In the genomic region with DNA sequence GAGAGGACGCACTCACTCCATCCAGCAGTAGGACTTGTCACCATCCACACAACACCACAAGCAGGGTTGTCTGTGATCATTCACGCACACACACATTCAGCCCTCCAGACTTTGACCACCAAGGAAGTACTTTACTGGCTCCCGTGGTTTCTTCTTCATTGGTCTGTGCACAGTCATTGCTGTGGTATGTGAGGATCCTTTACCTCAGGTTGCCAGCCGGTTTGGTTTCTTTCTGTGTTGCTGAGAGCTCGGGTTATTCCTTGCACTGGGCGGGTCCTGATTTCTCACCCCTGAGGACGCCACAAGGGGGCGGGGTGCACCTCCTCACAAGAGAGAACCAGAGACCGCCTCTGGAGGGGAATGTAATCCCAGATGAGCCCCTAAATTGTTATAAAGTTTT, we compare ENCODE assay signal across 10 cellular contexts. TPM values are rescaled to one million over a fixed set of nuclear protein-coding genes. Genes with fewer than 3 reads are reported as not detected.
DNase-seq lines count a peak whose midpoint lies in the region; ATAC-seq, FAIRE-seq and TF ChIP-seq lines count a peak whose summit lies in the region.
"Had no signal": no experiment of that assay in that cellular context is flagged by ENCODE, and none has a peak within 500 bp of the region (broad histone marks: within the 10 kb centered on the region; RNA-seq: fewer than 3 reads in every experiment).

No MANE protein-coding gene starts in this region.

- H4K20me1 ChIP-seq in OCI-LY1 (ENCODE audit: insufficient read depth, low read length), result no peaks in the 10 kb centered on the region

- no peak for FAIRE-seq in small intestine (lab: Jason Lieb, UNC)

- peaks cover 20% of the 10 kb centered on the region for H3K4me1 Mint-ChIP-seq in activated T-cell treated with anti-CD3 and anti-CD28 coated beads, Interleukin-2, amount 50 U/mL, for 72 hours (ENCODE audit: low read depth)
- H3K4me1 Mint-ChIP-seq in activated T-cell treated with anti-CD3 and anti-CD28 coated beads, Interleukin-2, amount 50 U/mL, for 24 hours (ENCODE audit: low read depth), result peaks cover 7% of the 10 kb centered on the region
- peaks cover 3% of the 10 kb centered on the region for H3K4me1 Mint-ChIP-seq in endodermal cell
- no peaks in the 10 kb centered on the region for H3K4me1 Mint-ChIP-seq in stimulated activated memory B cell treated with anti-CD40 and anti-IgM and Interleukin-4, amounts not matched to agents 10 μg/mL and 1 μg/mL and 100 μg/mL, for 72 hours
- peaks cover 2 to 17% (median 4%) of the 10 kb centered on the region in 7 donors for H3K4me1 Mint-ChIP-seq in naive thymus-derived CD4-positive, alpha-beta T cell

- intact Hi-C loops in naive thymus-derived CD4-positive, alpha-beta T cell (cut with micrococcal nuclease), result no loop called here

- peaks cover 25% of the 10 kb centered on the region for H3K36me3 ChIP-seq in OCI-LY1 (ENCODE audit: insufficient read depth, low read length)
- H3K36me3 ChIP-seq in endodermal cell (ENCODE audit: control insufficient read depth, insufficient read depth, low read length), result no peaks in the 10 kb centered on the region
- peaks cover 0 to 1% of the 10 kb centered on the region in 2 donors for H3K36me3 ChIP-seq in small intestine (ENCODE audit: control insufficient read depth in 2 of 2, insufficient read depth in 2 of 2, low read length in 2 of 2)
- H3K36me3 ChIP-seq in naive thymus-derived CD4-positive, alpha-beta T cell (ENCODE audit: control insufficient read depth in 2 of 3, insufficient read depth in 3 of 3, low read length in 3 of 3), result peaks cover 0 to 9% (median 0%) of the 10 kb centered on the region in 3 experiments

- no peak overlapping the region for H3K27ac ChIP-seq in OCI-LY1 (ENCODE audit: low read depth, low read length, poor library complexity, severe bottlenecking)
- H3K27ac ChIP-seq in endodermal cell (ENCODE audit: low read depth, low read length), result no peak overlapping the region
- H3K27ac ChIP-seq in small intestine (ENCODE audit: low read depth in 1 of 2, low read length in 1 of 2), result no peak overlapping the region
- no peak overlapping the region for H3K27ac ChIP-seq in naive thymus-derived CD4-positive, alpha-beta T cell (ENCODE audit: low read depth, low read length)

- H3K4me1 ChIP-seq in OCI-LY1 (ENCODE audit: insufficient read depth, low read length, severe bottlenecking) (no peaks in the 10 kb centered on the region), endodermal cell (ENCODE audit: control insufficient read depth, insufficient read depth, low read length) (no peaks in the 10 kb centered on the region), small intestine (ENCODE audit: control insufficient read depth in 2 of 2, insufficient read depth in 1 of 2, low read depth in 1 of 2, low read length in 1 of 2) (no peaks in the 10 kb centered on the region)
- no peaks in the 10 kb centered on the region for H3K4me1 ChIP-seq in naive thymus-derived CD4-positive, alpha-beta T cell (ENCODE audit: control insufficient read depth in 2 of 2, insufficient read depth in 2 of 2, low read length in 2 of 2)

- no peak overlapping the region for H3K4me3 Mint-ChIP-seq in activated T-cell treated with anti-CD3 and anti-CD28 coated beads, Interleukin-2, amount 50 U/mL, for 72 hours
- H3K4me3 Mint-ChIP-seq in activated T-cell treated with anti-CD3 and anti-CD28 coated beads, Interleukin-2, amount 50 U/mL, for 24 hours, result no peak overlapping the region
- H3K4me3 Mint-ChIP-seq in endodermal cell, result no peak overlapping the region
- no peak overlapping the region for H3K4me3 Mint-ChIP-seq in stimulated activated memory B cell treated with anti-CD40 and anti-IgM and Interleukin-4, amounts not matched to agents 10 μg/mL and 1 μg/mL and 100 μg/mL, for 72 hours
- no peak overlapping the region for H3K4me3 Mint-ChIP-seq in naive thymus-derived CD4-positive, alpha-beta T cell
- H3K4me3 Mint-ChIP-seq: CD8-positive, alpha-beta T cell had no signal

- WGBS in endodermal cell (ENCODE audit: insufficient coverage in 1 of 2, insufficient read length in 1 of 2), 2 experiments, result 50 to 82% methylated on average over 2 to 9 of the region's 9 CpGs
- WGBS in small intestine, 3 donors, result 70 to 82% (median 80%) methylated on average over 9 of the region's 9 CpGs

- CTCF ChIA-PET in naive thymus-derived CD4-positive, alpha-beta T cell (lab: Charles Lee), result no interaction called here

- no peak overlapping the region for H3K27ac Mint-ChIP-seq in activated T-cell treated with anti-CD3 and anti-CD28 coated beads, Interleukin-2, amount 50 U/mL, for 72 hours
- H3K27ac Mint-ChIP-seq in activated T-cell treated with anti-CD3 and anti-CD28 coated beads, Interleukin-2, amount 50 U/mL, for 24 hours, result no peak overlapping the region
- peak overlapping the region; percentile 71 for H3K27ac Mint-ChIP-seq in endodermal cell
- H3K27ac Mint-ChIP-seq in stimulated activated memory B cell treated with anti-CD40 and anti-IgM and Interleukin-4, amounts not matched to agents 10 μg/mL and 1 μg/mL and 100 μg/mL, for 72 hours, result no peak overlapping the region
- no peak overlapping the region for H3K27ac Mint-ChIP-seq in naive thymus-derived CD4-positive, alpha-beta T cell
- H3K27ac Mint-ChIP-seq: CD8-positive, alpha-beta T cell had no signal

- no peaks in the 10 kb centered on the region for H3K79me2 ChIP-seq in OCI-LY1 (ENCODE audit: insufficient read depth, low read length)

- H3K9me3 ChIP-seq in OCI-LY1 (ENCODE audit: low read length) (no peaks in the 10 kb centered on the region), endodermal cell (ENCODE audit: control insufficient read depth, low read length) (peaks cover 13% of the 10 kb centered on the region), small intestine (ENCODE audit: control insufficient read depth, low read depth) (peaks cover 1% of the 10 kb centered on the region)
- no peaks in the 10 kb centered on the region for H3K9me3 ChIP-seq in naive thymus-derived CD4-positive, alpha-beta T cell (ENCODE audit: control insufficient read depth in 2 of 3, low read length in 3 of 3)

- H3K36me3 Mint-ChIP-seq in activated T-cell treated with anti-CD3 and anti-CD28 coated beads, Interleukin-2, amount 50 U/mL, for 72 hours (ENCODE audit: insufficient read depth in 2 of 2), result peaks cover 3 to 5% of the 10 kb centered on the region in 2 donors
- H3K36me3 Mint-ChIP-seq in activated T-cell treated with anti-CD3 and anti-CD28 coated beads, Interleukin-2, amount 50 U/mL, for 24 hours (ENCODE audit: low read depth), result peaks cover 31% of the 10 kb centered on the region
- H3K36me3 Mint-ChIP-seq in endodermal cell (ENCODE audit: low read depth), result peaks cover 15% of the 10 kb centered on the region
- peaks cover 20% of the 10 kb centered on the region for H3K36me3 Mint-ChIP-seq in stimulated activated memory B cell treated with anti-CD40 and anti-IgM and Interleukin-4, amounts not matched to agents 10 μg/mL and 1 μg/mL and 100 μg/mL, for 72 hours
- peaks cover 3 to 45% (median 14%) of the 10 kb centered on the region in 5 donors for H3K36me3 Mint-ChIP-seq in naive thymus-derived CD4-positive, alpha-beta T cell

- ATAC-seq in activated T-cell treated with anti-CD3 and anti-CD28 coated beads, Interleukin-2, amount 50 U/mL, for 72 hours (replicated peaks in 1 of 2), result peak; percentile 38 to 64
- ATAC-seq in stimulated activated memory B cell treated with anti-CD40 and anti-IgM and Interleukin-4, amounts not matched to agents 10 μg/mL and 1 μg/mL and 100 μg/mL, for 72 hours, result no peak
- ATAC-seq in naive thymus-derived CD4-positive, alpha-beta T cell, result no peak
- ATAC-seq: CD8-positive, alpha-beta T cell had no signal

- no peaks in the 10 kb centered on the region for H3K27me3 ChIP-seq in OCI-LY1 (ENCODE audit: insufficient read depth, low read length)
- no peaks in the 10 kb centered on the region for H3K27me3 ChIP-seq in endodermal cell (ENCODE audit: control insufficient read depth, insufficient read depth, low read length, poor library complexity, severe bottlenecking)
- no peaks in the 10 kb centered on the region for H3K27me3 ChIP-seq in small intestine (ENCODE audit: control insufficient read depth in 2 of 2, insufficient read depth in 2 of 2, low read length in 2 of 2)
- no peaks in the 10 kb centered on the region for H3K27me3 ChIP-seq in naive thymus-derived CD4-positive, alpha-beta T cell (ENCODE audit: control insufficient read depth in 2 of 2, insufficient read depth in 2 of 2, low read length in 2 of 2)

- no peaks in the 10 kb centered on the region for H3K27me3 Mint-ChIP-seq in activated T-cell treated with anti-CD3 and anti-CD28 coated beads, Interleukin-2, amount 50 U/mL, for 72 hours (ENCODE audit: low read depth)
- H3K27me3 Mint-ChIP-seq in activated T-cell treated with anti-CD3 and anti-CD28 coated beads, Interleukin-2, amount 50 U/mL, for 24 hours, result no peaks in the 10 kb centered on the region
- no peaks in the 10 kb centered on the region for H3K27me3 Mint-ChIP-seq in endodermal cell (ENCODE audit: insufficient read depth)
- no peaks in the 10 kb centered on the region for H3K27me3 Mint-ChIP-seq in stimulated activated memory B cell treated with anti-CD40 and anti-IgM and Interleukin-4, amounts not matched to agents 10 μg/mL and 1 μg/mL and 100 μg/mL, for 72 hours
- H3K27me3 Mint-ChIP-seq in naive thymus-derived CD4-positive, alpha-beta T cell, result no peaks in the 10 kb centered on the region

- no peak overlapping the region for H2AFZ ChIP-seq in OCI-LY1 (ENCODE audit: low read length)

- no peaks in the 10 kb centered on the region for H3K9me2 ChIP-seq in OCI-LY1 (ENCODE audit: low read depth, low read length)

- no peak overlapping the region for H3K4me2 ChIP-seq in OCI-LY1 (ENCODE audit: low read length)

- H3K9ac ChIP-seq in OCI-LY1 (ENCODE audit: low read length) (no peak overlapping the region), endodermal cell (ENCODE audit: extremely low read depth, low read length, poor library complexity, severe bottlenecking) (no peak overlapping the region)

- no peaks in the 10 kb centered on the region for H3K9me3 Mint-ChIP-seq in activated T-cell treated with anti-CD3 and anti-CD28 coated beads, Interleukin-2, amount 50 U/mL, for 72 hours
- H3K9me3 Mint-ChIP-seq in activated T-cell treated with anti-CD3 and anti-CD28 coated beads, Interleukin-2, amount 50 U/mL, for 24 hours, result no peaks in the 10 kb centered on the region
- H3K9me3 Mint-ChIP-seq in endodermal cell, result peaks cover 11% of the 10 kb centered on the region
- no peaks in the 10 kb centered on the region for H3K9me3 Mint-ChIP-seq in stimulated activated memory B cell treated with anti-CD40 and anti-IgM and Interleukin-4, amounts not matched to agents 10 μg/mL and 1 μg/mL and 100 μg/mL, for 72 hours
- peaks cover 0 to 4% (median 0%) of the 10 kb centered on the region in 11 donors for H3K9me3 Mint-ChIP-seq in naive thymus-derived CD4-positive, alpha-beta T cell
- H3K9me3 Mint-ChIP-seq: CD8-positive, alpha-beta T cell had no signal

- H3K4me3 ChIP-seq in OCI-LY1 (ENCODE audit: low read depth, low read length, poor library complexity, severe bottlenecking) (no peak overlapping the region), endodermal cell (ENCODE audit: low read length) (no peak overlapping the region), small intestine (ENCODE audit: low read depth in 1 of 2, low read length in 2 of 2) (no peak overlapping the region)
- no peak overlapping the region for H3K4me3 ChIP-seq in naive thymus-derived CD4-positive, alpha-beta T cell (ENCODE audit: low read length)

- no peaks in the 10 kb centered on the region for H3F3A ChIP-seq in OCI-LY1 (ENCODE audit: insufficient read depth, low read length)

- TF ChIP-seq CTCF in OCI-LY1 (IDR thresholded peaks at IDR 0.05; ENCODE audit: low read length), result peak; percentile 59
- TF ChIP-seq CTCF in endodermal cell (conservative IDR thresholded peaks at IDR 0.05), result peak; percentile 66

- peak; percentile 12 to 20 for DNase-seq in activated T-cell treated with anti-CD3 and anti-CD28 coated beads, Interleukin-2, amount 50 U/mL, for 72 hours
- no peak for DNase-seq in activated T-cell treated with anti-CD3 and anti-CD28 coated beads, Interleukin-2, amount 50 U/mL, for 24 hours
- DNase-seq in endodermal cell (peak; percentile 94), small intestine (peak; percentile 64), HuH-7.5 (ENCODE audit: low spot score) (no peak)
- no peak for DNase-seq in naive thymus-derived CD4-positive, alpha-beta T cell
- DNase-seq: SW 1271 had no signal

- POLR2A ChIA-PET in naive thymus-derived CD4-positive, alpha-beta T cell (lab: Charles Lee), result no interaction called here

RNA-seq across cellular contexts. Expression of a gene that starts 11.2 kb away (rescaled TPM):
- 10 to 100 TPM; 12.7 to 14.7 TPM for total RNA-seq in activated T-cell treated with anti-CD3 and anti-CD28 coated beads, Interleukin-2, amount 50 U/mL, for 72 hours
- 10 to 100 TPM; 10.4 to 10.9 TPM for total RNA-seq in endodermal cell
- polyA plus RNA-seq in endodermal cell (2013, experiment 1 of 2), result 14.4 TPM
- 13.9 TPM for polyA plus RNA-seq in endodermal cell (2013, experiment 2 of 2)
- polyA plus RNA-seq in small intestine, result 10 to 100 TPM; 15.4 to 18.6 (median 16.8) TPM
- total RNA-seq in naive thymus-derived CD4-positive, alpha-beta T cell, result 10 to 100 TPM; 10.4 to 23.4 (median 15.6) TPM
- 10 to 100 TPM; 29.2 to 32.6 TPM for polyA plus RNA-seq in naive thymus-derived CD4-positive, alpha-beta T cell

Comparison
In these comparisons a context has a peak if more than half of its experiments do, and no peak if none do; other contexts are left out.
1. DNase-seq: peak in activated T-cell treated with anti-CD3 and anti-CD28 coated beads, Interleukin-2, amount 50 U/mL, for 72 hours (2 of 2), endodermal cell (single experiment) and small intestine (single experiment); none in activated T-cell treated with anti-CD3 and anti-CD28 coated beads, Interleukin-2, amount 50 U/mL, for 24 hours (single experiment), HuH-7.5 (single experiment) and naive thymus-derived CD4-positive, alpha-beta T cell (0 of 9).
2. ATAC-seq: peak in activated T-cell treated with anti-CD3 and anti-CD28 coated beads, Interleukin-2, amount 50 U/mL, for 72 hours (2 of 2); none in stimulated activated memory B cell treated with anti-CD40 and anti-IgM and Interleukin-4, amounts not matched to agents 10 μg/mL and 1 μg/mL and 100 μg/mL, for 72 hours (single experiment) and naive thymus-derived CD4-positive, alpha-beta T cell (single experiment).